2 cellular contexts compared by ENCODE assay signal in genomic region chr10:71974489-71975011, GRCh38.
A peak's percentile ranks its signal among the peaks of the same experiment; 100 is the strongest.
TF ChIP-seq lines count a peak whose summit lies in the region.

No MANE protein-coding gene starts in this region.

TF ChIP-seq in HCT116, 20 proteins besides CTCF, POLR2A, EP300 and RAD21 (continued from another document):
- TF ChIP-seq, protein P1, sequence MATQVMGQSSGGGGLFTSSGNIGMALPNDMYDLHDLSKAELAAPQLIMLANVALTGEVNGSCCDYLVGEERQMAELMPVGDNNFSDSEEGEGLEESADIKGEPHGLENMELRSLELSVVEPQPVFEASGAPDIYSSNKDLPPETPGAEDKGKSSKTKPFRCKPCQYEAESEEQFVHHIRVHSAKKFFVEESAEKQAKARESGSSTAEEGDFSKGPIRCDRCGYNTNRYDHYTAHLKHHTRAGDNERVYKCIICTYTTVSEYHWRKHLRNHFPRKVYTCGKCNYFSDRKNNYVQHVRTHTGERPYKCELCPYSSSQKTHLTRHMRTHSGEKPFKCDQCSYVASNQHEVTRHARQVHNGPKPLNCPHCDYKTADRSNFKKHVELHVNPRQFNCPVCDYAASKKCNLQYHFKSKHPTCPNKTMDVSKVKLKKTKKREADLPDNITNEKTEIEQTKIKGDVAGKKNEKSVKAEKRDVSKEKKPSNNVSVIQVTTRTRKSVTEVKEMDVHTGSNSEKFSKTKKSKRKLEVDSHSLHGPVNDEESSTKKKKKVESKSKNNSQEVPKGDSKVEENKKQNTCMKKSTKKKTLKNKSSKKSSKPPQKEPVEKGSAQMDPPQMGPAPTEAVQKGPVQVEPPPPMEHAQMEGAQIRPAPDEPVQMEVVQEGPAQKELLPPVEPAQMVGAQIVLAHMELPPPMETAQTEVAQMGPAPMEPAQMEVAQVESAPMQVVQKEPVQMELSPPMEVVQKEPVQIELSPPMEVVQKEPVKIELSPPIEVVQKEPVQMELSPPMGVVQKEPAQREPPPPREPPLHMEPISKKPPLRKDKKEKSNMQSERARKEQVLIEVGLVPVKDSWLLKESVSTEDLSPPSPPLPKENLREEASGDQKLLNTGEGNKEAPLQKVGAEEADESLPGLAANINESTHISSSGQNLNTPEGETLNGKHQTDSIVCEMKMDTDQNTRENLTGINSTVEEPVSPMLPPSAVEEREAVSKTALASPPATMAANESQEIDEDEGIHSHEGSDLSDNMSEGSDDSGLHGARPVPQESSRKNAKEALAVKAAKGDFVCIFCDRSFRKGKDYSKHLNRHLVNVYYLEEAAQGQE (IDR thresholded peaks at IDR 0.05; ENCODE audit: low read depth): no peak
- TF ChIP-seq CEBPB (IDR thresholded peaks at IDR 0.05; ENCODE audit: low read depth): no peak
- TF ChIP-seq POLR2AphosphoS5 (IDR thresholded peaks at IDR 0.05; ENCODE audit: low read depth, low read length): peak; percentile 44; the same call in 1 of the 2 replicates
- TF ChIP-seq EGR1 (IDR thresholded peaks at IDR 0.05; ENCODE audit: low read depth): peak; percentile 82
- TF ChIP-seq TCF7L2 (IDR thresholded peaks at IDR 0.05; ENCODE audit: borderline replicate concordance, extremely low read depth, insufficient read depth, insufficient read length): no peak
- no peak for TF ChIP-seq ZFX (IDR thresholded peaks at IDR 0.05)
- no peak for TF ChIP-seq EZH2 (IDR thresholded peaks at IDR 0.05)
- TF ChIP-seq CBX3 (IDR thresholded peaks at IDR 0.05; ENCODE audit: low read depth): no peak
- no peak; the same call in 1 of the 2 replicates for TF ChIP-seq SRF (IDR thresholded peaks at IDR 0.05; ENCODE audit: low read depth)
- no peak for TF ChIP-seq YY1 (IDR thresholded peaks at IDR 0.05; ENCODE audit: extremely low read depth, insufficient replicate concordance, low read depth, low read length)
- no peak for TF ChIP-seq SIN3A (IDR thresholded peaks at IDR 0.05; ENCODE audit: low read depth)
- no peak for TF ChIP-seq ZNF274 (IDR thresholded peaks at IDR 0.05; ENCODE audit: low read depth, low read length)
- TF ChIP-seq, protein P2, sequence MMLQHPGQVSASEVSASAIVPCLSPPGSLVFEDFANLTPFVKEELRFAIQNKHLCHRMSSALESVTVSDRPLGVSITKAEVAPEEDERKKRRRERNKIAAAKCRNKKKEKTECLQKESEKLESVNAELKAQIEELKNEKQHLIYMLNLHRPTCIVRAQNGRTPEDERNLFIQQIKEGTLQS (IDR thresholded peaks at IDR 0.05): no peak
- no peak for TF ChIP-seq EZH2phosphoT487 (IDR thresholded peaks at IDR 0.05; ENCODE audit: borderline replicate concordance)
- TF ChIP-seq SP1 (IDR thresholded peaks at IDR 0.05; ENCODE audit: low read depth): peak; percentile 76
- peak; percentile 54; the same call in 1 of the 2 replicates for TF ChIP-seq FOSL1 (IDR thresholded peaks at IDR 0.05; ENCODE audit: low read depth)
- peak; percentile 48; the same call in 1 of the 2 replicates for TF ChIP-seq MAX (IDR thresholded peaks at IDR 0.05)

TF ChIP-seq in WTC11, 78 proteins besides CTCF, POLR2A, EP300 and RAD21 (continued from another document):
- TF ChIP-seq AR (CRISPR knock-in tag; IDR thresholded peaks at IDR 0.05) (no peak), KAT7 (CRISPR knock-in tag; IDR thresholded peaks at IDR 0.05; ENCODE audit: borderline replicate concordance) (no peak), CREB1 (CRISPR knock-in tag; IDR thresholded peaks at IDR 0.05) (no peak), SOX15 (CRISPR knock-in tag; IDR thresholded peaks at IDR 0.05) (no peak), MXD4 (CRISPR knock-in tag; IDR thresholded peaks at IDR 0.05; ENCODE audit: borderline replicate concordance) (no peak), TP53 (CRISPR knock-in tag; IDR thresholded peaks at IDR 0.05) (no peak)
- TF ChIP-seq, protein P3, sequence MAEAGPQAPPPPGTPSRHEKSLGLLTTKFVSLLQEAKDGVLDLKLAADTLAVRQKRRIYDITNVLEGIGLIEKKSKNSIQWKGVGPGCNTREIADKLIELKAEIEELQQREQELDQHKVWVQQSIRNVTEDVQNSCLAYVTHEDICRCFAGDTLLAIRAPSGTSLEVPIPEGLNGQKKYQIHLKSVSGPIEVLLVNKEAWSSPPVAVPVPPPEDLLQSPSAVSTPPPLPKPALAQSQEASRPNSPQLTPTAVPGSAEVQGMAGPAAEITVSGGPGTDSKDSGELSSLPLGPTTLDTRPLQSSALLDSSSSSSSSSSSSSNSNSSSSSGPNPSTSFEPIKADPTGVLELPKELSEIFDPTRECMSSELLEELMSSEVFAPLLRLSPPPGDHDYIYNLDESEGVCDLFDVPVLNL (CRISPR knock-in tag; IDR thresholded peaks at IDR 0.05; ENCODE audit: borderline replicate concordance, low read depth): no peak
